ENCODE assay signal across 22 cellular contexts in the genomic region with DNA sequence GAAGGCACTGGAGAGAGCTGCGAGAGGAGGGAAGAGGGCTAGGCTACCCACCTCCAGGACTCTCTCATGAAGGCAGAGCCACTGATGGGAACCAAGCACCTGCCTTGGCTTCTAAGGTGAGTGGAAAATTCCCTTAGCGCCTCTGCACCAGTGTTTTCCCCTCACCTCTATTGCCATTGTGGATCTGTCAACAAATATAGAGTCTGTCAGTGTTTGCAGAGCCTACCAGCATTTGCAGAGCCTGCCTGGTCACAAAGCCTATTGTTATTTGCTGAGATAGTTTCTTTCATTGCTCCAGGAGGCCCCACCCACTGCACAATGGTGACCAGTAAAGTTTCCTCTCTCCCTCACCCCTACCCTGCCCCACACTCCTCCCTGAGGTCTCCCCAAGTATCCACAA.
A peak's percentile ranks its signal among the peaks of the same experiment; 100 is the strongest.
DNase-seq lines count a peak whose midpoint lies in the region; ATAC-seq, FAIRE-seq and TF ChIP-seq lines count a peak whose summit lies in the region.
"Had no signal": no experiment of that assay in that cellular context is flagged by ENCODE, and none has a peak within 500 bp of the region (broad histone marks: within the 10 kb centered on the region; RNA-seq: fewer than 3 reads in every experiment).

No MANE protein-coding gene starts in this region.

- H3K4me2 ChIP-seq in mesenchymal stem cell (ENCODE audit: low read length, poor library complexity, severe bottlenecking), result no peak overlapping the region

- no peak overlapping the region for H4K8ac ChIP-seq in mesenchymal stem cell (ENCODE audit: low read length)

- H3K27me3 Mint-ChIP-seq in activated naive CD8-positive, alpha-beta T cell treated with anti-CD3 and anti-CD28 coated beads, Interleukin-2, amount 10 ng/mL, durations not matched to agents 7 days and 5 days, result peaks cover 4% of the 10 kb centered on the region
- peaks cover 5% of the 10 kb centered on the region for H3K27me3 Mint-ChIP-seq in activated naive CD8-positive, alpha-beta T cell treated with anti-CD3 and anti-CD28 coated beads, Interleukin-2, amount 50 U/mL, for 24 hours

- FAIRE-seq in small intestine (lab: Jason Lieb, UNC), result no peak
- FAIRE-seq: A204.1, HTR-8/SVneo had no signal

- H3K27me3 ChIP-seq in mesenchymal stem cell (ENCODE audit: control insufficient read depth in 1 of 2, insufficient read depth in 1 of 2, low read length in 2 of 2), result peaks cover 0 to 22% of the 10 kb centered on the region in 2 experiments
- no peaks in the 10 kb centered on the region for H3K27me3 ChIP-seq in vagina
- no peaks in the 10 kb centered on the region for H3K27me3 ChIP-seq in small intestine (ENCODE audit: control insufficient read depth in 2 of 2, insufficient read depth in 2 of 2, low read length in 2 of 2)
- H3K27me3 ChIP-seq: MG63, Peyer's patch had no signal

- H2BK120ac ChIP-seq in mesenchymal stem cell (ENCODE audit: low read depth, low read length), result no peak overlapping the region

- peaks cover 12% of the 10 kb centered on the region for H3K4me1 ChIP-seq in mesenchymal stem cell (ENCODE audit: control insufficient read depth, insufficient read depth, low read depth, low read length)
- peaks cover 8% of the 10 kb centered on the region for H3K4me1 ChIP-seq in vagina
- H3K4me1 ChIP-seq in small intestine (ENCODE audit: control insufficient read depth in 2 of 2, insufficient read depth in 1 of 2, low read depth in 1 of 2, low read length in 1 of 2), result no peaks in the 10 kb centered on the region
- H3K4me1 ChIP-seq: HAP-1 had no signal

- H3K14ac ChIP-seq in mesenchymal stem cell (ENCODE audit: low read length in 2 of 2), result no peak overlapping the region

- WGBS in mesenchymal stem cell, result 86% methylated on average over 2 of the region's 2 CpGs
- 87 to 90% (median 88%) methylated on average over 2 of the region's 2 CpGs for WGBS in small intestine, 3 donors

- no peak overlapping the region for H2BK15ac ChIP-seq in mesenchymal stem cell (ENCODE audit: low read depth, poor library complexity, severe bottlenecking)

- H3K9me3 ChIP-seq in mesenchymal stem cell (ENCODE audit: control insufficient read depth, low read length), result no peaks in the 10 kb centered on the region
- no peaks in the 10 kb centered on the region for H3K9me3 ChIP-seq in vagina
- no peaks in the 10 kb centered on the region for H3K9me3 ChIP-seq in small intestine (ENCODE audit: control insufficient read depth, low read depth)
- H3K9me3 ChIP-seq: HAP-1, MG63, Peyer's patch had no signal

- H2BK12ac ChIP-seq in mesenchymal stem cell (ENCODE audit: low read length in 2 of 2), result no peak overlapping the region

- TF ChIP-seq CTCF in vagina (IDR thresholded peaks at IDR 0.05), result no peak

- no peak overlapping the region for H2AK5ac ChIP-seq in mesenchymal stem cell (ENCODE audit: low read length, severe bottlenecking)

- intact Hi-C loops in vagina (cut with DNase I), result no loop called here

- H3K4me1 Mint-ChIP-seq in activated naive CD8-positive, alpha-beta T cell treated with anti-CD3 and anti-CD28 coated beads, Interleukin-2, amount 10 ng/mL, durations not matched to agents 7 days and 5 days, result no peaks in the 10 kb centered on the region
- H3K4me1 Mint-ChIP-seq in activated naive CD8-positive, alpha-beta T cell treated with anti-CD3 and anti-CD28 coated beads, Interleukin-2, amount 50 U/mL, for 24 hours, result no peaks in the 10 kb centered on the region
- H3K4me1 Mint-ChIP-seq: CD4-positive, alpha-beta memory T cell had no signal

- H2AFZ ChIP-seq in mesenchymal stem cell (ENCODE audit: low read depth, low read length), result no peak overlapping the region

- TF ChIP-seq POLR2A in vagina (IDR thresholded peaks at IDR 0.05), result no peak

- H3K4me3 ChIP-seq in mesenchymal stem cell (ENCODE audit: insufficient read depth in 1 of 2, low read depth in 1 of 2, low read length in 2 of 2), result no peak overlapping the region
- no peak overlapping the region for H3K4me3 ChIP-seq in vagina
- no peak overlapping the region for H3K4me3 ChIP-seq in small intestine (ENCODE audit: low read depth in 1 of 2, low read length in 2 of 2)
- H3K4me3 ChIP-seq: HAP-1, MG63, Peyer's patch had no signal

- H3K36me3 ChIP-seq in mesenchymal stem cell (ENCODE audit: control insufficient read depth in 1 of 2, insufficient read depth in 2 of 2, low read depth in 1 of 2, low read length in 2 of 2), result no peaks in the 10 kb centered on the region
- no peaks in the 10 kb centered on the region for H3K36me3 ChIP-seq in vagina
- H3K36me3 ChIP-seq in small intestine (ENCODE audit: control insufficient read depth in 2 of 2, insufficient read depth in 2 of 2, low read length in 2 of 2), result no peaks in the 10 kb centered on the region
- H3K36me3 ChIP-seq: HAP-1, MG63, Peyer's patch had no signal

- H4K91ac ChIP-seq in mesenchymal stem cell (ENCODE audit: low read length), result peak overlapping the region; percentile 28

- H3K18ac ChIP-seq in mesenchymal stem cell (ENCODE audit: low read depth in 1 of 2, low read length in 2 of 2), result no peak overlapping the region

- H3K27ac ChIP-seq in mesenchymal stem cell (ENCODE audit: low read length, poor library complexity, severe bottlenecking), result no peak overlapping the region
- H3K27ac ChIP-seq in vagina, result peak overlapping the region; percentile 39
- no peak overlapping the region for H3K27ac ChIP-seq in small intestine (ENCODE audit: low read depth in 1 of 2, low read length in 1 of 2)

- H3K23ac ChIP-seq in mesenchymal stem cell (ENCODE audit: low read length in 2 of 2), result no peak overlapping the region

- H3K9ac ChIP-seq in mesenchymal stem cell (ENCODE audit: low read length), result no peak overlapping the region

- no peaks in the 10 kb centered on the region for H3K9me3 Mint-ChIP-seq in activated naive CD8-positive, alpha-beta T cell treated with anti-CD3 and anti-CD28 coated beads, Interleukin-2, amount 10 ng/mL, durations not matched to agents 7 days and 5 days
- H3K9me3 Mint-ChIP-seq in activated naive CD8-positive, alpha-beta T cell treated with anti-CD3 and anti-CD28 coated beads, Interleukin-2, amount 50 U/mL, for 24 hours, result no peaks in the 10 kb centered on the region
- H3K9me3 Mint-ChIP-seq: CD4-positive, alpha-beta memory T cell had no signal

- no peak overlapping the region for H3K4ac ChIP-seq in mesenchymal stem cell (ENCODE audit: low read depth in 1 of 2, low read length in 2 of 2)

- ATAC-seq in activated naive CD8-positive, alpha-beta T cell treated with anti-CD3 and anti-CD28 coated beads, Interleukin-2, amount 10 ng/mL, durations not matched to agents 7 days and 5 days (ENCODE audit: low read depth), result no peak
- ATAC-seq in activated naive CD8-positive, alpha-beta T cell treated with anti-CD3 and anti-CD28 coated beads, Interleukin-2, amount 50 U/mL, for 24 hours, result no peak
- no peak for ATAC-seq in HG03108 (IDR thresholded peaks at IDR 0.05; ENCODE audit: unreplicated experiment)
- ATAC-seq: Right ventricle myocardium inferior had no signal

- peak; percentile 7 for DNase-seq in activated naive CD8-positive, alpha-beta T cell treated with anti-CD3 and anti-CD28 coated beads, Interleukin-2, amount 10 ng/mL, durations not matched to agents 7 days and 5 days
- no peak for DNase-seq in activated naive CD8-positive, alpha-beta T cell treated with anti-CD3 and anti-CD28 coated beads, Interleukin-2, amount 50 U/mL, for 24 hours
- DNase-seq in NCI-H748 (lab: John Stamatoyannopoulos, UW; ENCODE audit: unreplicated experiment) (peak; percentile 82), mesenchymal stem cell (no peak), vagina (ENCODE audit: extremely low spot score in 2 of 2) (no peak), small intestine (no peak), kidney glomerular epithelial cell (lab: John Stamatoyannopoulos, UW) (no peak)
- DNase-seq: Calu3; CD4-positive, alpha-beta memory T cell; DMS79 treated with DMSO at 0.1 percent for 48 hours; Kasumi-1; MG63; NCI-H1048; NCI-H1694; NCI-H226; NCI-H524 had no signal

- H3K79me1 ChIP-seq in mesenchymal stem cell (replicated peaks; ENCODE audit: low read length, poor library complexity, severe bottlenecking), result no peaks in the 10 kb centered on the region

- POLR2A ChIA-PET in activated naive CD8-positive, alpha-beta T cell treated with anti-CD3 and anti-CD28 coated beads, Interleukin-2, amount 10 ng/mL, durations not matched to agents 7 days and 5 days (lab: Charles Lee), result no interaction called here

- no peaks in the 10 kb centered on the region for H3K36me3 Mint-ChIP-seq in activated naive CD8-positive, alpha-beta T cell treated with anti-CD3 and anti-CD28 coated beads, Interleukin-2, amount 10 ng/mL, durations not matched to agents 7 days and 5 days
- no peaks in the 10 kb centered on the region for H3K36me3 Mint-ChIP-seq in activated naive CD8-positive, alpha-beta T cell treated with anti-CD3 and anti-CD28 coated beads, Interleukin-2, amount 50 U/mL, for 24 hours (ENCODE audit: low read depth)
- H3K36me3 Mint-ChIP-seq: CD4-positive, alpha-beta memory T cell had no signal

- H3K4me3 Mint-ChIP-seq in activated naive CD8-positive, alpha-beta T cell treated with anti-CD3 and anti-CD28 coated beads, Interleukin-2, amount 10 ng/mL, durations not matched to agents 7 days and 5 days, result no peak overlapping the region
- no peak overlapping the region for H3K4me3 Mint-ChIP-seq in activated naive CD8-positive, alpha-beta T cell treated with anti-CD3 and anti-CD28 coated beads, Interleukin-2, amount 50 U/mL, for 24 hours
- H3K4me3 Mint-ChIP-seq: CD4-positive, alpha-beta memory T cell had no signal

- H2BK5ac ChIP-seq in mesenchymal stem cell (ENCODE audit: low read depth, low read length, poor library complexity, severe bottlenecking), result no peak overlapping the region

- no peak overlapping the region for H3K27ac Mint-ChIP-seq in activated naive CD8-positive, alpha-beta T cell treated with anti-CD3 and anti-CD28 coated beads, Interleukin-2, amount 10 ng/mL, durations not matched to agents 7 days and 5 days
- no peak overlapping the region for H3K27ac Mint-ChIP-seq in activated naive CD8-positive, alpha-beta T cell treated with anti-CD3 and anti-CD28 coated beads, Interleukin-2, amount 50 U/mL, for 24 hours
- H3K27ac Mint-ChIP-seq: CD4-positive, alpha-beta memory T cell had no signal

Comparison
In these comparisons a context has a peak if more than half of its experiments do, and no peak if none do; other contexts are left out.
1. DNase-seq: peak in activated naive CD8-positive, alpha-beta T cell treated with anti-CD3 and anti-CD28 coated beads, Interleukin-2, amount 10 ng/mL, durations not matched to agents 7 days and 5 days (single experiment) and NCI-H748 (single experiment); none in activated naive CD8-positive, alpha-beta T cell treated with anti-CD3 and anti-CD28 coated beads, Interleukin-2, amount 50 U/mL, for 24 hours (single experiment), mesenchymal stem cell (single experiment), vagina (0 of 2), small intestine (single experiment) and kidney glomerular epithelial cell (single experiment).